Comparison of ENCODE assay signal across 8 cellular contexts in the genomic region with DNA sequence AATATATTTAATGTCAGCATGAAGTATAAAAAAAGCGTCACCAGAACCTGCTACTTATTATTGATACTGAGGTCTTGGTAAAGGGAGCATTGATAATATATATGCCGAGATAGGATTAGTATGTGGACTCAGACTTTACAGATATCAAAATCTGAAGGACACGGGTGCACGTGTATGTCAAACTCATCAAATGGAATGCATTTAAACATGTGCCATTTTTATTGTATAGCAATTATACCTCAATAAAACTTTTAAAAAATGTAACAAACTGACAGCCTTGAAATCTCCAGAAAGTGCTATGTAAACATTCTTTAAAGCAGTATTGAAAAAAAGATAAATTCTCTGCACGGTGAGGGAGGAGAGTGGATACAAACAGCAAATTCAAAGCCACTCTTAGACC.
DNase-seq lines count a peak whose midpoint lies in the region; ATAC-seq and TF ChIP-seq lines count a peak whose summit lies in the region.

No MANE protein-coding gene starts in this region.

- no peaks in the 10 kb centered on the region for H3K9me3 Mint-ChIP-seq in activated T-cell treated with anti-CD3 and anti-CD28 coated beads, Interleukin-2, amount 50 U/mL, for 4 hours

- no peaks in the 10 kb centered on the region for H3K36me3 Mint-ChIP-seq in activated T-cell treated with anti-CD3 and anti-CD28 coated beads, Interleukin-2, amount 50 U/mL, for 4 hours (ENCODE audit: insufficient read depth)

- TF ChIP-seq POLR2A in lower leg skin (IDR thresholded peaks at IDR 0.05) = no peak

- H3K4me3 ChIP-seq in adipocyte (ENCODE audit: low read length) (peak overlapping the region; percentile 90), lower leg skin (ENCODE audit: low read depth, poor library complexity, severe bottlenecking) (peak overlapping the region; percentile 56), tibial artery (peak overlapping the region; percentile 67 to 89)

- H3K27me3 Mint-ChIP-seq in activated T-cell treated with anti-CD3 and anti-CD28 coated beads, Interleukin-2, amount 50 U/mL, for 4 hours (ENCODE audit: low read depth) = no peaks in the 10 kb centered on the region

- no peak for DNase-seq in activated T-cell treated with anti-CD3 and anti-CD28 coated beads, Interleukin-2, amount 50 U/mL, for 4 hours
- no peak for DNase-seq in activated T-cell treated with anti-CD3 and anti-CD28 coated beads, Interleukin-2, amount 50 U/mL, for 1 hour
- peak; percentile 12 for DNase-seq in adipocyte (ENCODE audit: low read depth)
- no peak for DNase-seq in lower leg skin (ENCODE audit: low spot score in 2 of 2)
- no peak for DNase-seq in tibial artery
- DNase-seq in T1000 (lab: John Stamatoyannopoulos, UW) = no peak
- DNase-seq in NCI-H1092 treated with DMSO at 0.1 percent for 48 hours (lab: John Stamatoyannopoulos, UW) = no peak

- peaks cover 8% of the 10 kb centered on the region for H3K4me1 Mint-ChIP-seq in activated T-cell treated with anti-CD3 and anti-CD28 coated beads, Interleukin-2, amount 50 U/mL, for 4 hours (ENCODE audit: low read depth)

- WGBS in lower leg skin, 2 donors = 21% methylated on average over 5 of the region's 5 CpGs

- intact Hi-C loops in lower leg skin (cut with DNase I; ENCODE audit: low total_unique reads) (no loop called here), tibial artery (cut with DNase I; ENCODE audit: low total_unique reads) (no loop called here)

- TF ChIP-seq CTCF in lower leg skin (IDR thresholded peaks at IDR 0.05) (no peak), tibial artery (IDR thresholded peaks at IDR 0.05) (no peak)

- H3K36me3 ChIP-seq in adipocyte (ENCODE audit: control insufficient read depth, insufficient read depth, low read length, severe bottlenecking) = no peaks in the 10 kb centered on the region
- no peaks in the 10 kb centered on the region for H3K36me3 ChIP-seq in tibial artery

- H3K4me3 Mint-ChIP-seq in activated T-cell treated with anti-CD3 and anti-CD28 coated beads, Interleukin-2, amount 50 U/mL, for 4 hours = peak overlapping the region; percentile 97

- peak overlapping the region in 1 of 2 donors; percentile 93 for H3K27ac ChIP-seq in tibial artery

- H3K9ac ChIP-seq in adipocyte (ENCODE audit: low read length) = peak overlapping the region; percentile 89

- H3K4me1 ChIP-seq in adipocyte (ENCODE audit: control insufficient read depth, insufficient read depth, low read length) (peaks cover 12% of the 10 kb centered on the region), tibial artery (peaks cover 0 to 12% (median 9%) of the 10 kb centered on the region in 4 donors)

- ATAC-seq in activated T-cell treated with anti-CD3 and anti-CD28 coated beads, Interleukin-2, amount 50 U/mL, for 4 hours = no peak
- ATAC-seq in HG03469 (IDR thresholded peaks at IDR 0.05; ENCODE audit: unreplicated experiment) = no peak

- H3K9me3 ChIP-seq in adipocyte (ENCODE audit: control insufficient read depth, low read length) (no peaks in the 10 kb centered on the region), tibial artery (no peaks in the 10 kb centered on the region)

- no peaks in the 10 kb centered on the region for H3K27me3 ChIP-seq in adipocyte (replicated peaks; ENCODE audit: control insufficient read depth, insufficient read depth, low read length)
- no peaks in the 10 kb centered on the region for H3K27me3 ChIP-seq in tibial artery
